In genomic region chr2:29115797-29116781, GRCh38 we compare ENCODE assay signal across 8 cellular contexts. TPM values are rescaled to one million over a fixed set of nuclear protein-coding genes. Genes with fewer than 3 reads are reported as not detected.
DNase-seq lines count a peak whose midpoint lies in the region; TF ChIP-seq lines count a peak whose summit lies in the region.

No MANE protein-coding gene starts in this region.

- peak overlapping the region; percentile 89 for H3K4me3 Mint-ChIP-seq in endothelial cell (ENCODE audit: unreplicated experiment)

- no peaks in the 10 kb centered on the region for H3K36me3 ChIP-seq in H7 (replicated peaks; ENCODE audit: control insufficient read depth, insufficient read depth, low read length)

- H3K9me3 Mint-ChIP-seq in endothelial cell (ENCODE audit: unreplicated experiment): no peaks in the 10 kb centered on the region

- no peak overlapping the region for H3K27ac Mint-ChIP-seq in endothelial cell (ENCODE audit: unreplicated experiment)

- H3K27me3 ChIP-seq in H7 (ENCODE audit: control insufficient read depth, insufficient read depth, low read length): peaks cover 43% of the 10 kb centered on the region

- peaks cover 3% of the 10 kb centered on the region for H3K36me3 Mint-ChIP-seq in endothelial cell (ENCODE audit: low read depth, unreplicated experiment)

- H3K27me3 Mint-ChIP-seq in endothelial cell (ENCODE audit: unreplicated experiment): peaks cover 17% of the 10 kb centered on the region

- H3K4me1 Mint-ChIP-seq in endothelial cell (ENCODE audit: unreplicated experiment): no peaks in the 10 kb centered on the region

- TF ChIP-seq CTCF in endothelial cell (IDR thresholded peaks at IDR 0.05; ENCODE audit: unreplicated experiment): no peak

- peak overlapping the region; percentile 49 for H3K4me3 ChIP-seq in H7 (ENCODE audit: insufficient read depth, low read depth, low read length)

- DNase-seq in G401 (ENCODE audit: low spot score) (peak; percentile 82), H7 (peak; percentile 65), NCI-H2171 treated with DMSO at 0.1 percent for 48 hours (lab: John Stamatoyannopoulos, UW) (peak; percentile 72), endothelial cell (ENCODE audit: low spot score) (no peak), midbrain (lab: John Stamatoyannopoulos, UW) (peak; percentile 78), DMS153 treated with DMSO at 0.1 percent for 48 hours (lab: John Stamatoyannopoulos, UW; ENCODE audit: unreplicated experiment) (no peak)
- DNase-seq in activated CD8-positive, alpha-beta memory T cell treated with anti-CD3 and anti-CD28 coated beads, Interleukin-2, amount 50 U/mL, for 4 hours: peak; percentile 66
- DNase-seq in stimulated activated CD8-positive, alpha-beta memory T cell treated with anti-CD3 and anti-CD28 coated beads, Interleukin-2, amount 100 ng/mL, for 48 hours (ENCODE audit: low read depth in 2 of 2): peak; percentile 14 to 40

- in situ Hi-C loops in G401 (cut with HindIII; ENCODE audit: low sequenced_read_pairs): no loop called here

RNA-seq across cellular contexts. Expression of gene CLIP4, which starts 0.9 kb away (rescaled TPM):
- 1.2 and 6.2 TPM in 2 replicates for total RNA-seq in G401 (2014; rRNA removed; shearing (Covaris generic))
- total RNA-seq in H7 (2014; rRNA removed; shearing (Covaris generic)): 0.30 and 2.0 TPM in 2 replicates
- 0.46 TPM for total RNA-seq in endothelial cell (ENCODE audit: unreplicated experiment)

RNA-seq across cellular contexts. Expression of gene PCARE, which starts 41.8 kb away (rescaled TPM):
- total RNA-seq in G401 (2014; rRNA removed; shearing (Covaris generic)): not detected in 2 replicates
- total RNA-seq in H7 (2014; rRNA removed; shearing (Covaris generic)): not detected in 2 replicates
- total RNA-seq in endothelial cell (ENCODE audit: unreplicated experiment): not detected

Comparison
In these comparisons a context has a peak if more than half of its experiments do, and no peak if none do; other contexts are left out.
1. DNase-seq: peak in G401 (single experiment), H7 (single experiment), NCI-H2171 treated with DMSO at 0.1 percent for 48 hours (single experiment), activated CD8-positive, alpha-beta memory T cell treated with anti-CD3 and anti-CD28 coated beads, Interleukin-2, amount 50 U/mL, for 4 hours (single experiment), midbrain (single experiment) and stimulated activated CD8-positive, alpha-beta memory T cell treated with anti-CD3 and anti-CD28 coated beads, Interleukin-2, amount 100 ng/mL, for 48 hours (2 of 2); none in endothelial cell (single experiment) and DMS153 treated with DMSO at 0.1 percent for 48 hours (single experiment).